ENCODE assay signal across 8 cellular contexts in the genomic region with DNA sequence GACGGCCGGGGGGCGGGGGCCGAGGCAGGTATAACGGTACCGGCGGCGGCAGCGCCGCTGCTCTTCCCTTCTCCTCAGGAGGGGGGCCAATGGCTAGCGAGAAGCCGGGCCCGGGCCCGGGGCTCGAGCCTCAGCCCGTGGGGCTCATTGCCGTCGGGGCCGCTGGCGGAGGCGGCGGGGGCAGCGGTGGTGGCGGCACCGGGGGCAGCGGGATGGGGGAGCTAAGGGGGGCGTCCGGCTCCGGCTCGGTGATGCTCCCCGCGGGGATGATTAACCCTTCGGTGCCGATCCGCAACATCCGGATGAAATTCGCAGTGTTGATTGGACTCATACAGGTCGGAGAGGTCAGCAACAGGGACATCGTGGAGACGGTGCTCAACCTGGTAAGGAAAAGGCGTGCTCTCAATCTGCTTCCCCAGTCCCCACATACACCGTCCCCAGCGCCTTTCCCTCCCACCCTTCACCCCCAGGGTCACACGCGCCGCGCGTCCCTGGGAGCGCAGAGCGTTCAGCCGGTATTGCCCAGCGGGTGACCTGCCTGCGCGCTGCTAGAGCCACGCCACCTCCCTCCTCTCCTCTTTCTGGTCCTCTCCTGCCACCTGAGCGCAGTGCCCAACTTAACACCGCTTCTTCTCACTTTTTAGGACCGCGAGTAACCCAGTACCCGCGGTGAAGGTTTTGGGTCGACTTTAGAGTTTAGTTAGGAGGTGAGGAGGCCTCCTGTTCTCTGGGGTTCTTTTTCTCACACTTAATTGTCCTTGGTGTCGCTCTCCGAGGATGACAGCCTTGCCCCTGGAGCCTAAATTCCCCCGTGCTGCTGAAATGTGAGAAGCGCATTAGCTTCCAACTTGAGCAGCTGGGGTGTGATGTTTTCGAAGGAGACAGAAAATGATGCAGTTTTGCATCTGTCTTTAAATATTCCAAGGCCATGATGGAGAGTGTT. TPM values are rescaled to one million over a fixed set of nuclear protein-coding genes. Genes with fewer than 3 reads are reported as not detected.
DNase-seq lines count a peak whose midpoint lies in the region; ATAC-seq and TF ChIP-seq lines count a peak whose summit lies in the region.

No MANE protein-coding gene starts in this region.

- H3K36me3 ChIP-seq in CD8-positive, alpha-beta memory T cell (ENCODE audit: insufficient read depth, low read length) = no peaks in the 10 kb centered on the region

- ATAC-seq in GM19463 (IDR thresholded peaks at IDR 0.05; ENCODE audit: unreplicated experiment) (peak; percentile 14), HG02970 (IDR thresholded peaks at IDR 0.05; ENCODE audit: low FRiP score, unreplicated experiment) (no peak)
- ATAC-seq in activated CD8-positive, alpha-beta T cell treated with anti-CD3 and anti-CD28 coated beads for 36 hours = peak; percentile 38

- H3K9me3 Mint-ChIP-seq in CD8-positive, alpha-beta memory T cell = peaks cover 0 to 7% (median 0%) of the 10 kb centered on the region in 5 donors
- no peaks in the 10 kb centered on the region for H3K9me3 Mint-ChIP-seq in activated CD8-positive, alpha-beta T cell treated with anti-CD3 and anti-CD28 coated beads for 36 hours
- no peaks in the 10 kb centered on the region for H3K9me3 Mint-ChIP-seq in nephron progenitor cell

- H3K9me3 ChIP-seq in CD8-positive, alpha-beta memory T cell (ENCODE audit: low read length) = no peaks in the 10 kb centered on the region

- peak overlapping the region in 4 of 8 donors; percentile 43 to 56 (median 52) for H3K27ac Mint-ChIP-seq in CD8-positive, alpha-beta memory T cell
- H3K27ac Mint-ChIP-seq in activated CD8-positive, alpha-beta T cell treated with anti-CD3 and anti-CD28 coated beads for 36 hours = peak overlapping the region; percentile 31
- no peak overlapping the region for H3K27ac Mint-ChIP-seq in nephron progenitor cell

- H3K27me3 Mint-ChIP-seq in CD8-positive, alpha-beta memory T cell = peaks cover 17 to 53% of the 10 kb centered on the region in 2 donors
- peaks cover 38% of the 10 kb centered on the region for H3K27me3 Mint-ChIP-seq in activated CD8-positive, alpha-beta T cell treated with anti-CD3 and anti-CD28 coated beads for 36 hours
- H3K27me3 Mint-ChIP-seq in nephron progenitor cell (ENCODE audit: low read depth, poor library complexity) = peaks cover 42% of the 10 kb centered on the region

- CTCF ChIA-PET in CD8-positive, alpha-beta memory T cell (lab: Charles Lee) = no interaction called here
- CTCF ChIA-PET in activated CD8-positive, alpha-beta T cell treated with anti-CD3 and anti-CD28 coated beads for 36 hours (lab: Charles Lee) = interaction anchor here (1.1 kb wide), 1 partner anchor 8 kb away, joined by 3 read pairs; no protein-coding TSS in a partner anchor

- peaks cover 15% of the 10 kb centered on the region for H3K4me1 ChIP-seq in CD8-positive, alpha-beta memory T cell (ENCODE audit: insufficient read depth, low read length)

- peaks cover 10 to 29% (median 19%) of the 10 kb centered on the region in 3 donors for H3K4me1 Mint-ChIP-seq in CD8-positive, alpha-beta memory T cell
- H3K4me1 Mint-ChIP-seq in activated CD8-positive, alpha-beta T cell treated with anti-CD3 and anti-CD28 coated beads for 36 hours (ENCODE audit: low read depth) = peaks cover 21% of the 10 kb centered on the region
- peaks cover 29% of the 10 kb centered on the region for H3K4me1 Mint-ChIP-seq in nephron progenitor cell

- POLR2A ChIA-PET in CD8-positive, alpha-beta memory T cell (lab: Charles Lee) = no interaction called here
- POLR2A ChIA-PET in activated CD8-positive, alpha-beta T cell treated with anti-CD3 and anti-CD28 coated beads for 36 hours (lab: Charles Lee) = no interaction called here

- peak overlapping the region; percentile 72 to 92 (median 81) for H3K4me3 Mint-ChIP-seq in CD8-positive, alpha-beta memory T cell
- H3K4me3 Mint-ChIP-seq in activated CD8-positive, alpha-beta T cell treated with anti-CD3 and anti-CD28 coated beads for 36 hours = peak overlapping the region; percentile 75
- peak overlapping the region; percentile 88 for H3K4me3 Mint-ChIP-seq in nephron progenitor cell

- intact Hi-C loops in activated CD8-positive, alpha-beta T cell treated with anti-CD3 and anti-CD28 coated beads for 36 hours (cut with micrococcal nuclease) = no loop called here

- H3K27ac ChIP-seq in CD8-positive, alpha-beta memory T cell (ENCODE audit: low read depth, low read length) = no peak overlapping the region

- peak overlapping the region; percentile 31 for H3K4me3 ChIP-seq in CD8-positive, alpha-beta memory T cell (ENCODE audit: low read length)
- H3K4me3 ChIP-seq in fibroblast of villous mesenchyme (ENCODE audit: low read depth, low read length) = peak overlapping the region; percentile 71

- DNase-seq in CD8-positive, alpha-beta memory T cell = peak in 1 of 5 donors; percentile 29
- peak; percentile 29 for DNase-seq in KBM-7
- peak; percentile 17 for DNase-seq in activated CD8-positive, alpha-beta T cell treated with anti-CD3 and anti-CD28 coated beads for 36 hours
- DNase-seq in fibroblast of villous mesenchyme (ENCODE audit: low read depth) = no peak
- peak; percentile 61 for DNase-seq in nephron progenitor cell
- DNase-seq in SW 1271 (lab: John Stamatoyannopoulos, UW) = no peak

- no peaks in the 10 kb centered on the region for H3K36me3 Mint-ChIP-seq in CD8-positive, alpha-beta memory T cell
- H3K36me3 Mint-ChIP-seq in activated CD8-positive, alpha-beta T cell treated with anti-CD3 and anti-CD28 coated beads for 36 hours (ENCODE audit: low read depth) = no peaks in the 10 kb centered on the region
- H3K36me3 Mint-ChIP-seq in nephron progenitor cell (ENCODE audit: low read depth) = no peaks in the 10 kb centered on the region

- no peak for TF ChIP-seq CTCF in activated CD8-positive, alpha-beta T cell treated with anti-CD3 and anti-CD28 coated beads for 36 hours (IDR thresholded peaks at IDR 0.05)
- TF ChIP-seq CTCF in fibroblast of villous mesenchyme (IDR thresholded peaks at IDR 0.05; ENCODE audit: insufficient read depth, low read depth, low read length) (no peak), nephron progenitor cell (IDR thresholded peaks at IDR 0.05) (no peak)

- H3K27me3 ChIP-seq in CD8-positive, alpha-beta memory T cell (ENCODE audit: insufficient read depth, low read length, poor library complexity, severe bottlenecking) = peaks cover 6% of the 10 kb centered on the region

- in situ Hi-C loops in KBM-7 (cut with MboI; ENCODE audit: low pct_unique_long_range_greater_than_20kb, low sequenced_read_pairs) = no loop called here

RNA-seq across cellular contexts. Expression of gene NBEA, which starts 0.9 kb away (rescaled TPM):
- total RNA-seq in CD8-positive, alpha-beta memory T cell = under 1 TPM; 0.20 to 0.24 TPM
- 0.14 TPM for polyA plus RNA-seq in CD8-positive, alpha-beta memory T cell
- total RNA-seq in activated CD8-positive, alpha-beta T cell treated with anti-CD3 and anti-CD28 coated beads for 36 hours = under 1 TPM; 0.38 to 0.60 TPM
- 3.5 and 9.5 TPM in 2 replicates for total RNA-seq in fibroblast of villous mesenchyme

Comparison
In these comparisons a context has a peak if more than half of its experiments do, and no peak if none do; other contexts are left out.
1. DNase-seq: peak in KBM-7 (single experiment), activated CD8-positive, alpha-beta T cell treated with anti-CD3 and anti-CD28 coated beads for 36 hours (single experiment) and nephron progenitor cell (single experiment); none in fibroblast of villous mesenchyme (single experiment) and SW 1271 (0 of 2).
2. Peak in every context shown above with its lines, with median percentiles within 50 percentile points of each other: H3K4me3 Mint-ChIP-seq.